ENCODE assay signal across 8 cellular contexts in genomic region chr13:28753208-28753892, GRCh38. TPM values are rescaled to one million over a fixed set of nuclear protein-coding genes. Genes with fewer than 3 reads are reported as not detected.
A peak's percentile ranks its signal among the peaks of the same experiment; 100 is the strongest.
DNase-seq lines count a peak whose midpoint lies in the region; ATAC-seq and TF ChIP-seq lines count a peak whose summit lies in the region.

No MANE protein-coding gene starts in this region.

- no peak for ATAC-seq in activated naive CD8-positive, alpha-beta T cell treated with anti-CD3 and anti-CD28 coated beads, Interleukin-2, amount 50 U/mL, for 24 hours

- no peaks in the 10 kb centered on the region for H3K27me3 ChIP-seq in BJ (ENCODE audit: control insufficient read depth, insufficient read depth, low read length)
- H3K27me3 ChIP-seq in MG63, result no peaks in the 10 kb centered on the region

- DNase-seq in BJ (ENCODE audit: low read depth) (peak; percentile 77), MG63 (peak; percentile 89), dermis blood vessel endothelial cell (peak; percentile 87), mesothelial cell of epicardium (ENCODE audit: low spot score in 2 of 2, unreplicated experiment in 2 of 2) (no peak), ecto neural progenitor cell (ENCODE audit: low spot score) (no peak)
- DNase-seq in stimulated activated CD4-positive, alpha-beta T cell treated with anti-CD3 and anti-CD28 coated beads, Interleukin-4, amount 100 ng/mL, for 4 hours, result no peak
- DNase-seq in activated CD4-positive, alpha-beta memory T cell treated with anti-CD3 and anti-CD28 coated beads for 36 hours, result no peak
- no peak for DNase-seq in activated naive CD8-positive, alpha-beta T cell treated with anti-CD3 and anti-CD28 coated beads, Interleukin-2, amount 50 U/mL, for 24 hours

- peak overlapping the region; percentile 99 for H3K27ac Mint-ChIP-seq in mesothelial cell of epicardium
- no peak overlapping the region for H3K27ac Mint-ChIP-seq in activated CD4-positive, alpha-beta memory T cell treated with anti-CD3 and anti-CD28 coated beads for 36 hours
- no peak overlapping the region for H3K27ac Mint-ChIP-seq in activated naive CD8-positive, alpha-beta T cell treated with anti-CD3 and anti-CD28 coated beads, Interleukin-2, amount 50 U/mL, for 24 hours

- peaks cover 5% of the 10 kb centered on the region; the same call in 1 of the 2 replicates for H3K9me3 ChIP-seq in MG63

- H3K4me3 Mint-ChIP-seq in mesothelial cell of epicardium, result no peak overlapping the region
- no peak overlapping the region for H3K4me3 Mint-ChIP-seq in activated CD4-positive, alpha-beta memory T cell treated with anti-CD3 and anti-CD28 coated beads for 36 hours
- H3K4me3 Mint-ChIP-seq in activated naive CD8-positive, alpha-beta T cell treated with anti-CD3 and anti-CD28 coated beads, Interleukin-2, amount 50 U/mL, for 24 hours, result no peak overlapping the region

- POLR2A ChIA-PET in BJ (lab: Charles Lee), result no interaction called here
- POLR2A ChIA-PET in activated CD4-positive, alpha-beta memory T cell treated with anti-CD3 and anti-CD28 coated beads for 36 hours (lab: Charles Lee), result no interaction called here

- peaks cover 42% of the 10 kb centered on the region for H3K4me1 Mint-ChIP-seq in mesothelial cell of epicardium
- H3K4me1 Mint-ChIP-seq in activated CD4-positive, alpha-beta memory T cell treated with anti-CD3 and anti-CD28 coated beads for 36 hours (ENCODE audit: low read depth), result peaks cover 14% of the 10 kb centered on the region
- H3K4me1 Mint-ChIP-seq in activated naive CD8-positive, alpha-beta T cell treated with anti-CD3 and anti-CD28 coated beads, Interleukin-2, amount 50 U/mL, for 24 hours, result peaks cover 6% of the 10 kb centered on the region

- peaks cover 10% of the 10 kb centered on the region for H3K36me3 Mint-ChIP-seq in mesothelial cell of epicardium
- peaks cover 2% of the 10 kb centered on the region for H3K36me3 Mint-ChIP-seq in activated CD4-positive, alpha-beta memory T cell treated with anti-CD3 and anti-CD28 coated beads for 36 hours
- no peaks in the 10 kb centered on the region for H3K36me3 Mint-ChIP-seq in activated naive CD8-positive, alpha-beta T cell treated with anti-CD3 and anti-CD28 coated beads, Interleukin-2, amount 50 U/mL, for 24 hours (ENCODE audit: low read depth)

- intact Hi-C loops in activated CD4-positive, alpha-beta memory T cell treated with anti-CD3 and anti-CD28 coated beads for 36 hours (cut with micrococcal nuclease), result no loop called here

- TF ChIP-seq CTCF in BJ (IDR thresholded peaks at IDR 0.05; ENCODE audit: insufficient read depth, low read depth, low read length) (0 out of 2 replicates have a peak, but pooled peaks have one; percentile 11), mesothelial cell of epicardium (IDR thresholded peaks at IDR 0.05; ENCODE audit: unreplicated experiment) (no peak)

- CTCF ChIA-PET in BJ (lab: Yijun Ruan, JAX), result interaction anchor here (1.3 to 1.6 kb wide), 3 partner anchors 9 to 74 kb away, joined by 3 to 5 read pairs (median 3); no protein-coding TSS in a partner anchor
- CTCF ChIA-PET in activated CD4-positive, alpha-beta memory T cell treated with anti-CD3 and anti-CD28 coated beads for 36 hours (lab: Charles Lee), result no interaction called here

- H3K4me3 ChIP-seq in BJ (ENCODE audit: low read depth, low read length), result no peak overlapping the region
- no peak overlapping the region for H3K4me3 ChIP-seq in MG63

- no peaks in the 10 kb centered on the region for H3K27me3 Mint-ChIP-seq in mesothelial cell of epicardium (ENCODE audit: low read depth)
- H3K27me3 Mint-ChIP-seq in activated CD4-positive, alpha-beta memory T cell treated with anti-CD3 and anti-CD28 coated beads for 36 hours, result no peaks in the 10 kb centered on the region
- H3K27me3 Mint-ChIP-seq in activated naive CD8-positive, alpha-beta T cell treated with anti-CD3 and anti-CD28 coated beads, Interleukin-2, amount 50 U/mL, for 24 hours, result no peaks in the 10 kb centered on the region

- peaks cover 28% of the 10 kb centered on the region for H3K9me3 Mint-ChIP-seq in mesothelial cell of epicardium
- H3K9me3 Mint-ChIP-seq in activated CD4-positive, alpha-beta memory T cell treated with anti-CD3 and anti-CD28 coated beads for 36 hours, result peaks cover 8% of the 10 kb centered on the region
- H3K9me3 Mint-ChIP-seq in activated naive CD8-positive, alpha-beta T cell treated with anti-CD3 and anti-CD28 coated beads, Interleukin-2, amount 50 U/mL, for 24 hours, result peaks cover 3% of the 10 kb centered on the region

- H3K36me3 ChIP-seq in BJ (ENCODE audit: control insufficient read depth, insufficient read depth, low read length) (no peaks in the 10 kb centered on the region), MG63 (no peaks in the 10 kb centered on the region)

RNA-seq across cellular contexts. Expression of gene SLC46A3, which starts 34.6 kb away (rescaled TPM):
- 5.9 and 7.8 TPM in 2 replicates for polyA plus RNA-seq in BJ (2011; rRNA removed)
- polyA minus RNA-seq in BJ (2011; rRNA and poly(A)+ RNA removed), result 2.2 and 2.6 TPM in 2 replicates
- total RNA-seq in MG63 (2014; rRNA removed; shearing (Covaris generic); ENCODE audit: low replicate concordance), result 0.86 and 6.9 TPM in 2 replicates
- total RNA-seq in dermis blood vessel endothelial cell (3.6 and 4.6 TPM in 2 replicates), mesothelial cell of epicardium (5.8 to 6.4 TPM (median 6.1 TPM) in 3 replicates)
- 1 to 10 TPM; 3.4 to 3.8 TPM for total RNA-seq in activated CD4-positive, alpha-beta memory T cell treated with anti-CD3 and anti-CD28 coated beads for 36 hours

Comparison
In these comparisons a context has a peak if more than half of its experiments do, and no peak if none do; other contexts are left out.
1. DNase-seq: peak in BJ (single experiment), MG63 (single experiment) and dermis blood vessel endothelial cell (single experiment); none in mesothelial cell of epicardium (0 of 2), stimulated activated CD4-positive, alpha-beta T cell treated with anti-CD3 and anti-CD28 coated beads, Interleukin-4, amount 100 ng/mL, for 4 hours (0 of 2), activated CD4-positive, alpha-beta memory T cell treated with anti-CD3 and anti-CD28 coated beads for 36 hours (single experiment), activated naive CD8-positive, alpha-beta T cell treated with anti-CD3 and anti-CD28 coated beads, Interleukin-2, amount 50 U/mL, for 24 hours (single experiment) and ecto neural progenitor cell (single experiment).